16 cellular contexts compared by ENCODE assay signal in the genomic region with DNA sequence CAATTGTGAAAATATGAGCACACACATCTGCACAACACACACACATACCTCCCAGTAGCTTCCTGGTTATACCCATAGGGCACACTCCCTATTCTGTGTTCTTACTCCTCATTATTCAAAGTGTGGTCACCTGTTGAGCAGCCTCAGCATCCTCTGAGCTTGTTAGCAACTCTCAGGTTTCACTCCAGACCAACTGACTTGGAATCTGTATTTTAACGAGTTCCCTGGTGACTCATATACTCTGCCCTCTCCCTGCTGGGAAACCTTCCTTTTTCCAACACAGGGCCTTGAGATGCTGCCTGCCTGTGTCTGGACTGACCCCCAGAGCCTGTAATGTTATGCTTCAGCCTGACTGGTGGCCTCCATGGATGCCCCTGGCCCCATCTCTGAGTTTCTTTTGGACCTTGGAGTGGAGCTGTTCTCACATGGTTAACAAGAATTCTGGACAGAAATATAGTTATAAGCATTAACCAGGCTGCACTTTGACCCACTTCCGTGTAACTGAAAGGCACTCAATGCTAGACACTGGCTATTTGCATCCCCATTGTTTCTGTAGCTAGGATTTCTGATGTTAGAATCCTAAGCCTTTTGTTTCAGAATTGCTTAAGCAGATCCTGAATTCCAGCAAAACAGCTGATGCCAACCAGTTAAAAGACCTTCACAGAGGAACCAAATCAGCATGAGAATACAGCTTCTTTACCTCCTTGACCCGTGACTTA.
DNase-seq lines count a peak whose midpoint lies in the region; ATAC-seq and TF ChIP-seq lines count a peak whose summit lies in the region.
"Had no signal": no experiment of that assay in that cellular context is flagged by ENCODE, and none has a peak within 500 bp of the region (broad histone marks: within the 10 kb centered on the region; RNA-seq: fewer than 3 reads in every experiment).

No MANE protein-coding gene starts in this region.

- DNase-seq in SJCRH30 (peak; percentile 7 to 45), iPS DF 6.9 (ENCODE audit: low read depth, low spot score) (peak; percentile 80), retina (peak; percentile 9), NCI-H187 (lab: John Stamatoyannopoulos, UW) (no peak)
- no peak for DNase-seq in stimulated activated CD8-positive, alpha-beta memory T cell treated with anti-CD3 and anti-CD28 coated beads, Interleukin-4, amount 100 ng/mL, for 48 hours
- DNase-seq in CD4-positive, alpha-beta T cell: no peak
- DNase-seq: activated CD4-positive, CD25-positive, alpha-beta regulatory T cell; activated T-cell treated with anti-CD3 and anti-CD28 coated beads, Interleukin-2, amount 50 U/mL, for 24 hours; foreskin keratinocyte; GDM1; HCEC 1CT; NCI-H1694 treated with DMSO at 0.1 percent for 48 hours; spleen had no signal

- H3K4me3 Mint-ChIP-seq in CD4-positive, alpha-beta T cell: no peak overlapping the region
- H3K4me3 Mint-ChIP-seq: activated T-cell treated with anti-CD3 and anti-CD28 coated beads, Interleukin-2, amount 50 U/mL, for 24 hours; nephron had no signal

- H3K27me3 ChIP-seq in SJCRH30 (no peaks in the 10 kb centered on the region), iPS DF 6.9 (ENCODE audit: control insufficient read depth, insufficient read depth, low read length) (no peaks in the 10 kb centered on the region)
- no peaks in the 10 kb centered on the region for H3K27me3 ChIP-seq in CD4-positive, alpha-beta T cell (ENCODE audit: control insufficient read depth, insufficient read depth, low read length)
- H3K27me3 ChIP-seq: foreskin keratinocyte had no signal

- intact Hi-C loops in CD4-positive, alpha-beta T cell (cut with DNase I, micrococcal nuclease): no loop called here

- no peaks in the 10 kb centered on the region for H3K27me3 Mint-ChIP-seq in CD4-positive, alpha-beta T cell
- H3K27me3 Mint-ChIP-seq: activated T-cell treated with anti-CD3 and anti-CD28 coated beads, Interleukin-2, amount 50 U/mL, for 24 hours had no signal

- H3K4me1 Mint-ChIP-seq in CD4-positive, alpha-beta T cell (ENCODE audit: low read depth): no peaks in the 10 kb centered on the region
- H3K4me1 Mint-ChIP-seq: nephron had no signal

- H3K27ac Mint-ChIP-seq in CD4-positive, alpha-beta T cell: no peak overlapping the region
- H3K27ac Mint-ChIP-seq: activated T-cell treated with anti-CD3 and anti-CD28 coated beads, Interleukin-2, amount 50 U/mL, for 24 hours had no signal

- H3K4me3 ChIP-seq in HEK293 (ENCODE audit: low read depth, low read length) (no peak overlapping the region), SJCRH30 (no peak overlapping the region), iPS DF 6.9 (ENCODE audit: low read length) (no peak overlapping the region)
- H3K4me3 ChIP-seq: spleen had no signal

- H3K4me1 ChIP-seq in HEK293 (ENCODE audit: control insufficient read depth, insufficient read depth, low read length) (no peaks in the 10 kb centered on the region), SJCRH30 (no peaks in the 10 kb centered on the region; the same call in 1 of the 2 replicates), iPS DF 6.9 (ENCODE audit: control insufficient read depth, insufficient read depth, low read length) (peaks cover 11% of the 10 kb centered on the region)
- H3K4me1 ChIP-seq: foreskin keratinocyte, spleen had no signal

- no peaks in the 10 kb centered on the region for H3K36me3 ChIP-seq in HEK293 (ENCODE audit: control insufficient read depth in 2 of 2, insufficient read depth in 1 of 2, low read length in 2 of 2)
- H3K36me3 ChIP-seq in SJCRH30: no peaks in the 10 kb centered on the region
- H3K36me3 ChIP-seq in iPS DF 6.9 (ENCODE audit: control insufficient read depth, insufficient read depth, low read length): no peaks in the 10 kb centered on the region
- H3K36me3 ChIP-seq: spleen had no signal

- H3K9me3 ChIP-seq in HEK293 (ENCODE audit: control insufficient read depth, insufficient read depth, low read depth, low read length) (no peaks in the 10 kb centered on the region), SJCRH30 (replicated peaks) (no peaks in the 10 kb centered on the region), iPS DF 6.9 (ENCODE audit: control insufficient read depth, insufficient read depth, low read length) (no peaks in the 10 kb centered on the region)
- no peaks in the 10 kb centered on the region for H3K9me3 ChIP-seq in CD4-positive, alpha-beta T cell (ENCODE audit: control insufficient read depth, low read length)
- H3K9me3 ChIP-seq: spleen had no signal

- WGBS in iPS DF 6.9 (ENCODE audit: insufficient coverage, insufficient read length): no CpG with 5 or more reads among the region's 3 CpGs

- POLR2A ChIA-PET in HEK293 (lab: Yijun Ruan, JAX): interaction anchor here (0.5 kb wide), 1 partner anchor 524 kb away, joined by 3 read pairs; no protein-coding TSS in a partner anchor
- POLR2A ChIA-PET in CD4-positive, alpha-beta T cell (lab: Charles Lee): no interaction called here

- no peak for TF ChIP-seq CTCF in HEK293 (tag by site-specific recombination; IDR thresholded peaks at IDR 0.05)
- no peak for TF ChIP-seq CTCF in CD4-positive, alpha-beta T cell (IDR thresholded peaks at IDR 0.05)

- H3K9me3 Mint-ChIP-seq in CD4-positive, alpha-beta T cell: no peaks in the 10 kb centered on the region
- H3K9me3 Mint-ChIP-seq: activated T-cell treated with anti-CD3 and anti-CD28 coated beads, Interleukin-2, amount 50 U/mL, for 24 hours; nephron had no signal

- no peak overlapping the region for H3K27ac ChIP-seq in HEK293 (ENCODE audit: extremely low read depth, low read depth, low read length)
- no peak overlapping the region for H3K27ac ChIP-seq in SJCRH30
- peak overlapping the region; percentile 21 for H3K27ac ChIP-seq in iPS DF 6.9 (ENCODE audit: low read length)
- H3K27ac ChIP-seq in CD4-positive, alpha-beta T cell (ENCODE audit: low read depth, low read length): no peak overlapping the region
- H3K27ac ChIP-seq: foreskin keratinocyte, spleen had no signal

- CTCF ChIA-PET in HEK293 (lab: Yijun Ruan, JAX): no interaction called here
- CTCF ChIA-PET in CD4-positive, alpha-beta T cell (lab: Charles Lee): no interaction called here

- ATAC-seq in CD4-positive, alpha-beta T cell (ENCODE audit: poor library complexity): no peak
- ATAC-seq: foreskin keratinocyte, left lobe of liver had no signal

- H3K36me3 Mint-ChIP-seq in CD4-positive, alpha-beta T cell (ENCODE audit: low read depth): no peaks in the 10 kb centered on the region

TF ChIP-seq in HEK293, 187 proteins besides CTCF, POLR2A, EP300 and RAD21:
- TF ChIP-seq SCRT2 (tag by site-specific recombination; IDR thresholded peaks at IDR 0.05): 0 out of 2 replicates have a peak, but pooled peaks have one; percentile 15
- TF ChIP-seq ZNF19 (tag by site-specific recombination; IDR thresholded peaks at IDR 0.05; ENCODE audit: low read depth): no peak
- no peak for TF ChIP-seq EGR2 (tag by site-specific recombination; IDR thresholded peaks at IDR 0.05; ENCODE audit: low read depth)
- TF ChIP-seq SCRT1 (tag by site-specific recombination; IDR thresholded peaks at IDR 0.05; ENCODE audit: borderline replicate concordance): peak; percentile 53; the same call in 1 of the 2 replicates

Comparison
In these comparisons a context has a peak if more than half of its experiments do, and no peak if none do; other contexts are left out.
1. DNase-seq: peak in SJCRH30 (2 of 2), iPS DF 6.9 (single experiment) and retina (single experiment); none in stimulated activated CD8-positive, alpha-beta memory T cell treated with anti-CD3 and anti-CD28 coated beads, Interleukin-4, amount 100 ng/mL, for 48 hours (single experiment), CD4-positive, alpha-beta T cell (0 of 10) and NCI-H187 (0 of 2).